Comparison of ENCODE assay signal across 18 cellular contexts in the genomic region with DNA sequence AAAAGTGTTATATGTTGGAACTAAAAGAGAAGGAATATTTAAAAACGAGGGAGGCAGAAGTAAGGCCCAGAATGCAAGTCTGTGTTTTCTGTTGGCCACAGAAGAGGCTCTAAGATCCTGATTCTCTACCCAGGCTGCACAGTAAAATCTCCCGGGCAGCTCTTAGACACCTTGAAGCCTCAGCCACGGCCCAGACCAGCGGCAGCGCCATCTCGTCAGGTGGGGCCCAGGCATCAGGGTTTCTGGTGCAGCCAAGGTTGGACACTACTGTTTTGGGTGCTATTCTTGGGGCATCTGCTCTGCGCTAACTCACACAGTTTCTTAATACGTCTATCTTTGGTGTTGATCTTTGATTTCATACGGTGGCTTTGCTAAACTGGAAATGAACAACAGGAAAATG. TPM values are rescaled to one million over a fixed set of nuclear protein-coding genes. Genes with fewer than 3 reads are reported as not detected.
A peak's percentile ranks its signal among the peaks of the same experiment; 100 is the strongest.
DNase-seq lines count a peak whose midpoint lies in the region; ATAC-seq and TF ChIP-seq lines count a peak whose summit lies in the region.
"Had no signal": no experiment of that assay in that cellular context is flagged by ENCODE, and none has a peak within 500 bp of the region (broad histone marks: within the 10 kb centered on the region; RNA-seq: fewer than 3 reads in every experiment).

No MANE protein-coding gene starts in this region.

- CTCF ChIA-PET in OCI-LY7 (lab: Charles Lee; ENCODE audit: unreplicated experiment) = interaction anchor here (0.6 to 2.0 kb wide), 2 partner anchors 27 to 80 kb away, joined by 3 to 4 read pairs; no protein-coding TSS in a partner anchor

- no peaks in the 10 kb centered on the region for H3K9me3 ChIP-seq in OCI-LY7 (ENCODE audit: low read length)
- H3K9me3 ChIP-seq in sigmoid colon = no peaks in the 10 kb centered on the region

- H3K9me2 ChIP-seq in OCI-LY7 (ENCODE audit: insufficient read depth, low read length) = no peaks in the 10 kb centered on the region

- no peak overlapping the region for H3K4me3 Mint-ChIP-seq in activated T-cell treated with anti-CD3 and anti-CD28 coated beads, Interleukin-2, amount 50 U/mL, for 24 hours
- no peak overlapping the region for H3K4me3 Mint-ChIP-seq in glutamatergic neuron (ENCODE audit: unreplicated experiment)
- H3K4me3 Mint-ChIP-seq: CD14-positive monocyte had no signal

- no peaks in the 10 kb centered on the region for H3K27me3 ChIP-seq in sigmoid colon

- TSS peak; percentile 24 for BruUV-seq in OCI-LY7 (replicated peaks; lab: Mats Ljungman, UMichigan)

- H2AFZ ChIP-seq in OCI-LY7 (ENCODE audit: low read length) = no peak overlapping the region

- H3K4me2 ChIP-seq in OCI-LY7 (ENCODE audit: low read length) = no peak overlapping the region

- DNase-seq in activated T-cell treated with anti-CD3 and anti-CD28 coated beads, Interleukin-2, amount 50 U/mL, for 24 hours = no peak
- DNase-seq in activated T-cell treated with anti-CD3 and anti-CD28 coated beads for 4 hours = no peak
- DNase-seq in OCI-LY7 (ENCODE audit: low spot score) = no peak
- DNase-seq in glutamatergic neuron = no peak
- no peak for DNase-seq in sigmoid colon
- DNase-seq in CD1c-positive myeloid dendritic cell (ENCODE audit: extremely low spot score) = no peak
- DNase-seq in NCI-H446 treated with DMSO at 0.1 percent for 48 hours (lab: John Stamatoyannopoulos, UW) = no peak
- DNase-seq: DMS 273 treated with DMSO at 0.1 percent for 48 hours, DND-41, NCI-H1105, NCI-H2081 had no signal

- WGBS in sigmoid colon, 2 donors = 85 to 94% methylated on average over 9 of the region's 9 CpGs

- H3K27me3 Mint-ChIP-seq in activated T-cell treated with anti-CD3 and anti-CD28 coated beads, Interleukin-2, amount 50 U/mL, for 24 hours = no peaks in the 10 kb centered on the region
- peaks cover 2% of the 10 kb centered on the region for H3K27me3 Mint-ChIP-seq in glutamatergic neuron (ENCODE audit: unreplicated experiment)

- H3K4me1 ChIP-seq in OCI-LY7 (ENCODE audit: insufficient read depth, low read length, poor library complexity, severe bottlenecking) (peaks cover 6% of the 10 kb centered on the region), sigmoid colon (peaks cover 0 to 39% (median 29%) of the 10 kb centered on the region in 4 donors)

- H3K79me2 ChIP-seq in OCI-LY7 (ENCODE audit: insufficient read depth, low read depth, low read length) = no peaks in the 10 kb centered on the region

- H3K27ac ChIP-seq in OCI-LY7 (ENCODE audit: low read depth, low read length, poor library complexity, severe bottlenecking) = no peak overlapping the region
- H3K27ac ChIP-seq in sigmoid colon = peak overlapping the region; percentile 59 to 92 (median 76)

- H3K4me3 ChIP-seq in OCI-LY7 (ENCODE audit: low read depth, low read length, poor library complexity, severe bottlenecking) = no peak overlapping the region
- H3K4me3 ChIP-seq in sigmoid colon = no peak overlapping the region
- H3K4me3 ChIP-seq: K562 had no signal

- no peaks in the 10 kb centered on the region for H4K20me1 ChIP-seq in OCI-LY7 (ENCODE audit: insufficient read depth, low read length)

- peaks cover 61% of the 10 kb centered on the region for H3K36me3 Mint-ChIP-seq in activated T-cell treated with anti-CD3 and anti-CD28 coated beads, Interleukin-2, amount 50 U/mL, for 24 hours (ENCODE audit: low read depth)
- H3K36me3 Mint-ChIP-seq in glutamatergic neuron (ENCODE audit: unreplicated experiment) = no peaks in the 10 kb centered on the region

- intact Hi-C loops in OCI-LY7 (cut with micrococcal nuclease; ENCODE audit: unreplicated experiment) = no loop called here
- intact Hi-C loops in sigmoid colon (cut with DNase I) = loop anchor here (5.0 kb wide), 1 partner anchor 193 kb away; no protein-coding TSS in a partner anchor

- peak overlapping the region; percentile 1 for H3K27ac Mint-ChIP-seq in activated T-cell treated with anti-CD3 and anti-CD28 coated beads, Interleukin-2, amount 50 U/mL, for 24 hours
- H3K27ac Mint-ChIP-seq in glutamatergic neuron (ENCODE audit: unreplicated experiment) = peak overlapping the region; percentile 24

- no peak for ATAC-seq in HG02610 (IDR thresholded peaks at IDR 0.05; ENCODE audit: unreplicated experiment)
- ATAC-seq: K562 had no signal

- H3K9me3 Mint-ChIP-seq in activated T-cell treated with anti-CD3 and anti-CD28 coated beads, Interleukin-2, amount 50 U/mL, for 24 hours = no peaks in the 10 kb centered on the region
- H3K9me3 Mint-ChIP-seq in glutamatergic neuron (ENCODE audit: unreplicated experiment) = peaks cover 5% of the 10 kb centered on the region

- peaks cover 34% of the 10 kb centered on the region; the same call in 1 of the 2 replicates for H3K36me3 ChIP-seq in OCI-LY7 (ENCODE audit: insufficient read depth, low read length)
- H3K36me3 ChIP-seq in sigmoid colon = peaks cover 28 to 91% (median 59%) of the 10 kb centered on the region in 4 donors

- no peak for TF ChIP-seq POLR2A in sigmoid colon (IDR thresholded peaks at IDR 0.05)

- peaks cover 22% of the 10 kb centered on the region for H3K4me1 Mint-ChIP-seq in activated T-cell treated with anti-CD3 and anti-CD28 coated beads, Interleukin-2, amount 50 U/mL, for 24 hours (ENCODE audit: low read depth)
- H3K4me1 Mint-ChIP-seq in glutamatergic neuron (ENCODE audit: low read depth, unreplicated experiment) = peaks cover 36% of the 10 kb centered on the region

- TF ChIP-seq CTCF in OCI-LY7 (conservative IDR thresholded peaks at IDR 0.05; ENCODE audit: low read length) = no peak
- TF ChIP-seq CTCF in glutamatergic neuron (IDR thresholded peaks at IDR 0.05; ENCODE audit: partially characterized antibody, unreplicated experiment) = no peak
- TF ChIP-seq CTCF in sigmoid colon (IDR thresholded peaks at IDR 0.05) = no peak

- POLR2A ChIA-PET in OCI-LY7 (lab: Charles Lee) = interaction anchor here (0.7 to 1.0 kb wide), 2 partner anchors 12 to 40 kb away, joined by 3 to 4 read pairs; no protein-coding TSS in a partner anchor

- no peak for TF ChIP-seq EP300 in sigmoid colon (IDR thresholded peaks at IDR 0.05)

RNA-seq across cellular contexts. Expression of gene FAM181A, which starts 16.8 kb away (rescaled TPM):
- not detected in 2 replicates for total RNA-seq in OCI-LY7 (2014; rRNA removed; shearing (Covaris generic))
- total RNA-seq in OCI-LY7 (2022) = not detected in 2 replicates
- not detected for total RNA-seq in glutamatergic neuron (ENCODE audit: unreplicated experiment)
- total RNA-seq in sigmoid colon = not detected
- not detected for polyA plus RNA-seq in sigmoid colon
- total RNA-seq: G401, H4, K562, NCI-H460 had no signal
- polyA plus RNA-seq: AG04450, CD14-positive monocyte, K562 had no signal

RNA-seq across cellular contexts. Expression of gene ASB2, which starts 32.4 kb away (rescaled TPM):
- 15.0 and 21.7 TPM in 2 replicates for total RNA-seq in OCI-LY7 (2014; rRNA removed; shearing (Covaris generic))
- 16.1 and 23.6 TPM in 2 replicates for total RNA-seq in OCI-LY7 (2022)
- 16.6 TPM for total RNA-seq in glutamatergic neuron (ENCODE audit: unreplicated experiment)
- 100 to 1,000 TPM; 117 to 178 (median 139) TPM for total RNA-seq in sigmoid colon
- polyA plus RNA-seq in sigmoid colon = 1 to 10 TPM; 1.2 to 10.0 (median 4.2) TPM
- total RNA-seq: H4, K562, NCI-H460 had no signal
- polyA plus RNA-seq: K562 had no signal

RNA-seq across cellular contexts. Expression of gene CCDC197, which starts 53.2 kb away (rescaled TPM):
- total RNA-seq in OCI-LY7 (2014; rRNA removed; shearing (Covaris generic)) = not detected in 2 replicates
- total RNA-seq in OCI-LY7 (2022) (not detected in 2 replicates), glutamatergic neuron (ENCODE audit: unreplicated experiment) (not detected), sigmoid colon (not detected)
- not detected for polyA plus RNA-seq in sigmoid colon
- total RNA-seq: G401, H4, K562, NCI-H460 had no signal
- polyA plus RNA-seq: AG04450, CD14-positive monocyte, K562 had no signal
